ENCODE assay signal across 1 cellular context in the genomic region with DNA sequence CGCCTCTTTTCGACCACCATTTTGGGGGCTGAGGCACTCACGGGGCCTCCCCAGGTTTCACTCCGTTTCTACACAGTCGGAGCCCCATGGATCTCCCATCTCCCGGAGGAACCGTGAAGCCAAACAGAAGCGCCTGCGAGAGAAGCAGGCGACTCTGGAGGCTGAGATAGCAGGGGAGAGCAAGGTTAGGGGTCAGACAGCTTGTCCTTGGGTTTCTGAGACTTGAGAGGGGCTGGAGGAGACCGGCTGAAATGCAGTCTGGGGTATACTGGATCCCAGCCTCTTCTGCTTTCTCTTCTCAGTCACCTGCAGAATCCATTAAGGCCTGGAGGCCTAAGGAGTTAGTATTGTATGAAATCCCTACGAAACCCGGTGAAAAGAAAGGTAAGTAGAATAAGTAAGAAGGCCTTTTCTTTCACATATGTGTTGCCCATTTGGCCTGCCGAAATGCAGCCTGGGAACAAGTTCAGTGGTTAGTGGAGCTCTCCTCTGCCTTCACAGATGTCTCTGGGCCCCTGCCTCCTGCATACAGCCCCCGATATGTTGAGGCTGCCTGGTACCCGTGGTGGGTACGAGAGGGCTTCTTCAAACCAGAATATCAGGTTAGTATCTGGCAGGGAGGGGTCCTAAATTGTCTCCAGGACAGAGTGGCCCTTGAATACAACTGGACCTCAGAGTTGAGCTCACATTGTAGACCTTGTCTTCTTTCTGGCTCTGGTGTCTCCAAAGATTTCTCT.
TF ChIP-seq lines count a peak whose summit lies in the region.

No MANE protein-coding gene starts in this region.

TF ChIP-seq in GM23338, 12 proteins besides CTCF, POLR2A, EP300 and RAD21 (continued from another document):
- TF ChIP-seq, protein P1, sequence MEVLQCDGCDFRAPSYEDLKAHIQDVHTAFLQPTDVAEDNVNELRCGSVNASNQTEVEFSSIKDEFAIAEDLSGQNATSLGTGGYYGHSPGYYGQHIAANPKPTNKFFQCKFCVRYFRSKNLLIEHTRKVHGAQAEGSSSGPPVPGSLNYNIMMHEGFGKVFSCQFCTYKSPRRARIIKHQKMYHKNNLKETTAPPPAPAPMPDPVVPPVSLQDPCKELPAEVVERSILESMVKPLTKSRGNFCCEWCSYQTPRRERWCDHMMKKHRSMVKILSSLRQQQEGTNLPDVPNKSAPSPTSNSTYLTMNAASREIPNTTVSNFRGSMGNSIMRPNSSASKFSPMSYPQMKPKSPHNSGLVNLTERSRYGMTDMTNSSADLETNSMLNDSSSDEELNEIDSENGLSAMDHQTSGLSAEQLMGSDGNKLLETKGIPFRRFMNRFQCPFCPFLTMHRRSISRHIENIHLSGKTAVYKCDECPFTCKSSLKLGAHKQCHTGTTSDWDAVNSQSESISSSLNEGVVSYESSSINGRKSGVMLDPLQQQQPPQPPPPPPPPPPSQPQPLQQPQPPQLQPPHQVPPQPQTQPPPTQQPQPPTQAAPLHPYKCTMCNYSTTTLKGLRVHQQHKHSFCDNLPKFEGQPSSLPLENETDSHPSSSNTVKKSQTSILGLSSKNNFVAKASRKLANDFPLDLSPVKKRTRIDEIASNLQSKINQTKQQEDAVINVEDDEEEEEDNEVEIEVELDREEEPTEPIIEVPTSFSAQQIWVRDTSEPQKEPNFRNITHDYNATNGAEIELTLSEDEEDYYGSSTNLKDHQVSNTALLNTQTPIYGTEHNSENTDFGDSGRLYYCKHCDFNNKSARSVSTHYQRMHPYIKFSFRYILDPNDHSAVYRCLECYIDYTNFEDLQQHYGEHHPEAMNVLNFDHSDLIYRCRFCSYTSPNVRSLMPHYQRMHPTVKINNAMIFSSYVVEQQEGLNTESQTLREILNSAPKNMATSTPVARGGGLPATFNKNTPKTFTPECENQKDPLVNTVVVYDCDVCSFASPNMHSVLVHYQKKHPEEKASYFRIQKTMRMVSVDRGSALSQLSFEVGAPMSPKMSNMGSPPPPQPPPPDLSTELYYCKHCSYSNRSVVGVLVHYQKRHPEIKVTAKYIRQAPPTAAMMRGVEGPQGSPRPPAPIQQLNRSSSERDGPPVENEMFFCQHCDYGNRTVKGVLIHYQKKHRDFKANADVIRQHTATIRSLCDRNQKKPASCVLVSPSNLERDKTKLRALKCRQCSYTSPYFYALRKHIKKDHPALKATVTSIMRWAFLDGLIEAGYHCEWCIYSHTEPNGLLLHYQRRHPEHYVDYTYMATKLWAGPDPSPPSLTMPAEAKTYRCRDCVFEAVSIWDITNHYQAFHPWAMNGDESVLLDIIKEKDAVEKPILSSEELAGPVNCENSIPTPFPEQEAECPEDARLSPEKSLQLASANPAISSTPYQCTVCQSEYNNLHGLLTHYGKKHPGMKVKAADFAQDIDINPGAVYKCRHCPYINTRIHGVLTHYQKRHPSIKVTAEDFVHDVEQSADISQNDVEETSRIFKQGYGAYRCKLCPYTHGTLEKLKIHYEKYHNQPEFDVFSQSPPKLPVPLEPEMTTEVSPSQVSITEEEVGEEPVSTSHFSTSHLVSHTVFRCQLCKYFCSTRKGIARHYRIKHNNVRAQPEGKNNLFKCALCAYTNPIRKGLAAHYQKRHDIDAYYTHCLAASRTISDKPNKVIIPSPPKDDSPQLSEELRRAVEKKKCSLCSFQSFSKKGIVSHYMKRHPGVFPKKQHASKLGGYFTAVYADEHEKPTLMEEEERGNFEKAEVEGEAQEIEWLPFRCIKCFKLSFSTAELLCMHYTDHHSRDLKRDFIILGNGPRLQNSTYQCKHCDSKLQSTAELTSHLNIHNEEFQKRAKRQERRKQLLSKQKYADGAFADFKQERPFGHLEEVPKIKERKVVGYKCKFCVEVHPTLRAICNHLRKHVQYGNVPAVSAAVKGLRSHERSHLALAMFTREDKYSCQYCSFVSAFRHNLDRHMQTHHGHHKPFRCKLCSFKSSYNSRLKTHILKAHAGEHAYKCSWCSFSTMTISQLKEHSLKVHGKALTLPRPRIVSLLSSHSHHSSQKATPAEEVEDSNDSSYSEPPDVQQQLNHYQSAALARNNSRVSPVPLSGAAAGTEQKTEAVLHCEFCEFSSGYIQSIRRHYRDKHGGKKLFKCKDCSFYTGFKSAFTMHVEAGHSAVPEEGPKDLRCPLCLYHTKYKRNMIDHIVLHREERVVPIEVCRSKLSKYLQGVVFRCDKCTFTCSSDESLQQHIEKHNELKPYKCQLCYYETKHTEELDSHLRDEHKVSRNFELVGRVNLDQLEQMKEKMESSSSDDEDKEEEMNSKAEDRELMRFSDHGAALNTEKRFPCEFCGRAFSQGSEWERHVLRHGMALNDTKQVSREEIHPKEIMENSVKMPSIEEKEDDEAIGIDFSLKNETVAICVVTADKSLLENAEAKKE (CRISPR knock-in tag; IDR thresholded peaks at IDR 0.05), result no peak
- TF ChIP-seq POLR2AphosphoS5 (IDR thresholded peaks at IDR 0.05; ENCODE audit: low read depth) (no peak), EZH2phosphoT487 (IDR thresholded peaks at IDR 0.05; ENCODE audit: unreplicated experiment) (no peak), CREB1 (CRISPR knock-in tag; IDR thresholded peaks at IDR 0.05; ENCODE audit: low read depth) (no peak), JUNB (IDR thresholded peaks at IDR 0.05; ENCODE audit: unreplicated experiment) (no peak), ZNF114 (CRISPR knock-in tag; IDR thresholded peaks at IDR 0.05) (no peak)
- TF ChIP-seq, protein P2, sequence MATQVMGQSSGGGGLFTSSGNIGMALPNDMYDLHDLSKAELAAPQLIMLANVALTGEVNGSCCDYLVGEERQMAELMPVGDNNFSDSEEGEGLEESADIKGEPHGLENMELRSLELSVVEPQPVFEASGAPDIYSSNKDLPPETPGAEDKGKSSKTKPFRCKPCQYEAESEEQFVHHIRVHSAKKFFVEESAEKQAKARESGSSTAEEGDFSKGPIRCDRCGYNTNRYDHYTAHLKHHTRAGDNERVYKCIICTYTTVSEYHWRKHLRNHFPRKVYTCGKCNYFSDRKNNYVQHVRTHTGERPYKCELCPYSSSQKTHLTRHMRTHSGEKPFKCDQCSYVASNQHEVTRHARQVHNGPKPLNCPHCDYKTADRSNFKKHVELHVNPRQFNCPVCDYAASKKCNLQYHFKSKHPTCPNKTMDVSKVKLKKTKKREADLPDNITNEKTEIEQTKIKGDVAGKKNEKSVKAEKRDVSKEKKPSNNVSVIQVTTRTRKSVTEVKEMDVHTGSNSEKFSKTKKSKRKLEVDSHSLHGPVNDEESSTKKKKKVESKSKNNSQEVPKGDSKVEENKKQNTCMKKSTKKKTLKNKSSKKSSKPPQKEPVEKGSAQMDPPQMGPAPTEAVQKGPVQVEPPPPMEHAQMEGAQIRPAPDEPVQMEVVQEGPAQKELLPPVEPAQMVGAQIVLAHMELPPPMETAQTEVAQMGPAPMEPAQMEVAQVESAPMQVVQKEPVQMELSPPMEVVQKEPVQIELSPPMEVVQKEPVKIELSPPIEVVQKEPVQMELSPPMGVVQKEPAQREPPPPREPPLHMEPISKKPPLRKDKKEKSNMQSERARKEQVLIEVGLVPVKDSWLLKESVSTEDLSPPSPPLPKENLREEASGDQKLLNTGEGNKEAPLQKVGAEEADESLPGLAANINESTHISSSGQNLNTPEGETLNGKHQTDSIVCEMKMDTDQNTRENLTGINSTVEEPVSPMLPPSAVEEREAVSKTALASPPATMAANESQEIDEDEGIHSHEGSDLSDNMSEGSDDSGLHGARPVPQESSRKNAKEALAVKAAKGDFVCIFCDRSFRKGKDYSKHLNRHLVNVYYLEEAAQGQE (IDR thresholded peaks at IDR 0.05; ENCODE audit: unreplicated experiment), result no peak
